Comparison of ENCODE assay signal across 14 cellular contexts in the genomic region with DNA sequence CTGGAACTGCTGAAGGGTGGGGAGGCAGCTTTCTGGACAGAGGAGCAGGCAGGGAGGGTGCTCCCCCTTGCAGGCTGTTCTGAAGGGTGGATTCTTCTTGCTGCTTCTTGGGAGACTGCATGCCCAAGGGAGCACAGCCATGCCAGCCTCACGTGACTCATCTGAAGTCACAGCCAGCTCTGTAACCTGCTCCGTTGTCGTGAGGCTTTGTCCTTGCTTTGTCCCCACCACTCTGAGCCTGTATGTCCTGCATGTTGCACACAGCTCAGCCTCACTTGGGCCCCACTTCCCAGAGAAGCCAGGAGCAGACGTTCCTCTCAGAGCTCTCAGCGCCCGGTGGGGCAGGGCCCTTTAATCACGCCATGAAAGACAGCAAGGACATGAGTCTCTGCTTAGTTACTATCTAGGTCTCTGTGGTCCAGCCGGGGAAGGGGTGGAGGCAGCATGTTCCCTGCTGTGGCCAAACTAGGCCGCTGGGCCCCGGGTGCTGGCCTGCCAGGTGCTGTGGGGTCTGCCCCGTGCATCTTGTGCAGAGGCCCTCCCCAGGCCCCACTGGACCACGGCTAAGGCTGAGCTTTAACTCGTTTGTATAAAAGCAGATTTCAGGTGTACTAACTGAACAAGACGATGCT.
DNase-seq lines count a peak whose midpoint lies in the region; ATAC-seq and TF ChIP-seq lines count a peak whose summit lies in the region.
"Had no signal": no experiment of that assay in that cellular context is flagged by ENCODE, and none has a peak within 500 bp of the region (broad histone marks: within the 10 kb centered on the region; RNA-seq: fewer than 3 reads in every experiment).

No MANE protein-coding gene starts in this region.

- TF ChIP-seq CTCF in HEK293 (tag by site-specific recombination; IDR thresholded peaks at IDR 0.05) = no peak
- TF ChIP-seq CTCF in WERI-Rb-1 (IDR thresholded peaks at IDR 0.05; ENCODE audit: low read depth, low read length) = no peak

- H3K9me3 ChIP-seq in HEK293 (ENCODE audit: control insufficient read depth, insufficient read depth, low read depth, low read length) = no peaks in the 10 kb centered on the region
- no peaks in the 10 kb centered on the region for H3K9me3 ChIP-seq in WERI-Rb-1 (ENCODE audit: severe bottlenecking)
- H3K9me3 ChIP-seq: esophagus squamous epithelium had no signal

- DNase-seq in WERI-Rb-1 (no peak), left cardiac atrium (peak; percentile 22), retina (peak; percentile 54), NCI-H2227 treated with DMSO at 0.1 percent for 48 hours (lab: John Stamatoyannopoulos, UW) (no peak), SHP77 treated with DMSO at 0.1 percent for 48 hours (lab: John Stamatoyannopoulos, UW) (no peak), NCI-H2196 treated with DMSO at 0.1 percent for 48 hours (lab: John Stamatoyannopoulos, UW; ENCODE audit: unreplicated experiment) (no peak)
- DNase-seq: activated CD4-positive, CD25-positive, alpha-beta regulatory T cell; CD8-positive, alpha-beta T cell; esophagus squamous epithelium; GOT3; stimulated activated CD4-positive, alpha-beta T cell treated with anti-CD3 and anti-CD28 coated beads, Interleukin-1b, Interleukin-23, amount 100 ng/mL, for 48 hours; stimulated activated naive CD8-positive, alpha-beta T cell treated with anti-CD3 and anti-CD28 coated beads, Interleukin-15, Interleukin-2, amounts not matched to agents 100 U/mL and 50 U/mL, for 24 hours had no signal

- H3K4me3 ChIP-seq in HEK293 (ENCODE audit: low read depth, low read length) (no peak overlapping the region), WERI-Rb-1 (ENCODE audit: low read depth, low read length) (no peak overlapping the region)
- H3K4me3 ChIP-seq: esophagus squamous epithelium had no signal

- intact Hi-C loops in left cardiac atrium (cut with DNase I) = no loop called here

- H3K36me3 ChIP-seq in HEK293 (ENCODE audit: control insufficient read depth in 2 of 2, insufficient read depth in 1 of 2, low read length in 2 of 2) (no peaks in the 10 kb centered on the region), WERI-Rb-1 (no peaks in the 10 kb centered on the region)
- H3K36me3 ChIP-seq: esophagus squamous epithelium had no signal

- POLR2A ChIA-PET in HEK293 (lab: Yijun Ruan, JAX) = no interaction called here

- no peaks in the 10 kb centered on the region for H3K27me3 ChIP-seq in WERI-Rb-1 (ENCODE audit: insufficient read depth, low read depth, severe bottlenecking)

- H3K27ac ChIP-seq in HEK293 (ENCODE audit: extremely low read depth, low read depth, low read length) (no peak overlapping the region), WERI-Rb-1 (peak overlapping the region; percentile 2; the same call in 1 of the 2 replicates)
- H3K27ac ChIP-seq: esophagus squamous epithelium had no signal

- ATAC-seq in left cardiac atrium (peak; percentile 36 to 50), HG03196 (IDR thresholded peaks at IDR 0.05; ENCODE audit: unreplicated experiment) (no peak)
- ATAC-seq: CD8-positive, alpha-beta T cell; stimulated activated naive CD8-positive, alpha-beta T cell treated with anti-CD3 and anti-CD28 coated beads, Interleukin-15, Interleukin-2, amounts not matched to agents 100 U/mL and 50 U/mL, for 24 hours had no signal

- CTCF ChIA-PET in HEK293 (lab: Yijun Ruan, JAX) = no interaction called here

- no peaks in the 10 kb centered on the region for H3K4me1 ChIP-seq in HEK293 (ENCODE audit: control insufficient read depth, insufficient read depth, low read length)

TF ChIP-seq in HEK293, 187 proteins besides CTCF, POLR2A, EP300 and RAD21:
- TF ChIP-seq ZNF366 (tag by site-specific recombination; conservative IDR thresholded peaks at IDR 0.05) (no peak), ZNF341 (tag by site-specific recombination; IDR thresholded peaks at IDR 0.05; ENCODE audit: low read depth) (0 out of 2 replicates have a peak, but pooled peaks have one; percentile 19)
TF ChIP-seq in HEK293: peak in this region for 1.

Comparison
In these comparisons a context has a peak if more than half of its experiments do, and no peak if none do; other contexts are left out.
1. DNase-seq: peak in left cardiac atrium (single experiment) and retina (single experiment); none in WERI-Rb-1 (single experiment), NCI-H2227 treated with DMSO at 0.1 percent for 48 hours (single experiment), SHP77 treated with DMSO at 0.1 percent for 48 hours (single experiment) and NCI-H2196 treated with DMSO at 0.1 percent for 48 hours (single experiment).